ENCODE assay signal across 9 cellular contexts in the genomic region with DNA sequence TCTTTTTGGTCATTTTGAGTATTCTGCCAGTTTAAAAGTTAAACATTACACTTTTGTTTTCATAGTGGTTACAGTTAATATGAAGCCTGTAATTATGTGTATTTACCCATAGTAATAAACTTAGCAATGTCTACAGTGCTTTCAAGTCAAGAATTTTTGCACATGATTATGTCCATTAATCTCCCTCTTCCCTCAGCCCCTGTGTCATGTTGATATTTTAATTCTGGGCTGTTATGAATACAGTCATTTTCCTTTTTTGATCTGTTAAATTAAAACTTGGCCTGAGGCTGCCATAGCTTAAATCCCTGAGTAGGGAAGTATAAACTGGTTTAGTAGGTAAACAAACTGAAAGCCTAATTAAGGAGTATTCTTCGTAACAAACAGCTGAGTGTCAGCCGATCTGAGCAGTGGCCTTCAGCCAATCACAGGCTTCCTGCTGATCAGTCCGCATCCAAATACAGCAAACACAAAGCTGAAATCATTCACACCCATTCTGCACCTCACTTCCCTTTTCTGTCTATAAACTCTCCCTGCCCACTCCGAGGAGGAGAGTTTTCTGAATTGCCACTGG. TPM values are rescaled to one million over a fixed set of nuclear protein-coding genes. Genes with fewer than 3 reads are reported as not detected.
DNase-seq lines count a peak whose midpoint lies in the region; ATAC-seq and TF ChIP-seq lines count a peak whose summit lies in the region.
"Had no signal": no experiment of that assay in that cellular context is flagged by ENCODE, and none has a peak within 500 bp of the region (broad histone marks: within the 10 kb centered on the region; RNA-seq: fewer than 3 reads in every experiment).

No MANE protein-coding gene starts in this region.

- TF ChIP-seq POLR2A in spleen (IDR thresholded peaks at IDR 0.05), result no peak

- no peak overlapping the region for H3K4me3 ChIP-seq in epithelial cell of esophagus (ENCODE audit: low read length)
- peak overlapping the region in 1 of 8 donors; percentile 16 for H3K4me3 ChIP-seq in spleen

- H3K27me3 ChIP-seq in spleen (replicated peaks in 1 of 7), result no peaks in the 10 kb centered on the region

- TF ChIP-seq CTCF in epithelial cell of esophagus (IDR thresholded peaks at IDR 0.05; ENCODE audit: insufficient read depth, low read depth, low read length, missing control alignments) (no peak), spleen (IDR thresholded peaks at IDR 0.05 in 8 of 11, conservative IDR thresholded peaks at IDR 0.05 in 3 of 11) (no peak)

- intact Hi-C loops in spleen (cut with DNase I; ENCODE audit: low total_unique reads), result no loop called here

- DNase-seq in NCI-H510A treated with DMSO at 0.1 percent for 48 hours (lab: John Stamatoyannopoulos, UW), result peak; percentile 29
- DNase-seq in NCI-H510A (lab: John Stamatoyannopoulos, UW), result no peak
- peak; percentile 76 for DNase-seq in NCI-H2081 treated with DMSO at 0.1 percent for 48 hours (lab: John Stamatoyannopoulos, UW)
- DNase-seq in epithelial cell of esophagus (ENCODE audit: low read depth), result peak; percentile 84
- DNase-seq in spleen, result no peak
- DNase-seq in 8988T, result no peak
- no peak for DNase-seq in effector CD8-positive, alpha-beta T cell (lab: John Stamatoyannopoulos, UW)

- H3K9me3 ChIP-seq in spleen, result peaks cover 0 to 12% (median 0%) of the 10 kb centered on the region in 8 donors

- peaks cover 0 to 11% (median 2%) of the 10 kb centered on the region in 6 donors for H3K4me1 ChIP-seq in spleen

- WGBS in spleen, 5 donors, result 11 to 30% (median 19%) methylated on average over 4 of the region's 4 CpGs

- H3K36me3 ChIP-seq in spleen, result no peaks in the 10 kb centered on the region

- ATAC-seq in HG02973 (IDR thresholded peaks at IDR 0.05; ENCODE audit: unreplicated experiment), result peak; percentile 93

- H3K27ac ChIP-seq in spleen, result peak overlapping the region in 5 of 8 donors; percentile 1 to 51 (median 20)

RNA-seq across cellular contexts. Expression of a gene that starts 9.5 kb away (rescaled TPM):
- 10 to 100 TPM; 46.0 to 66.4 (median 51.9) TPM for total RNA-seq in spleen
- polyA plus RNA-seq in spleen, result 10 to 100 TPM; 58.8 to 71.0 (median 69.7) TPM

RNA-seq across cellular contexts. Expression of a gene that starts 30.9 kb away (rescaled TPM):
- total RNA-seq in spleen, result 10 to 100 TPM; 29.1 to 56.8 (median 34.5) TPM
- 10 to 100 TPM; 49.5 to 58.6 (median 52.4) TPM for polyA plus RNA-seq in spleen

RNA-seq across cellular contexts. Expression of a gene that starts 43.6 kb away (rescaled TPM):
- total RNA-seq in spleen, result under 1 TPM in 2 of 7 donors, not detected in 5; 0.28 to 0.30 TPM
- under 1 TPM in 2 of 3 donors, not detected in 1; 0.03 to 0.08 TPM for polyA plus RNA-seq in spleen
- total RNA-seq: mononuclear cell had no signal

Comparison
In these comparisons a context has a peak if more than half of its experiments do, and no peak if none do; other contexts are left out.
1. DNase-seq: peak in NCI-H510A treated with DMSO at 0.1 percent for 48 hours (single experiment), NCI-H2081 treated with DMSO at 0.1 percent for 48 hours (single experiment) and epithelial cell of esophagus (single experiment); none in NCI-H510A (single experiment), spleen (single experiment), 8988T (single experiment) and effector CD8-positive, alpha-beta T cell (single experiment).